In genomic region chr22:19730662-19731360, GRCh38 we compare ENCODE assay signal across 9 cellular contexts. TPM values are rescaled to one million over a fixed set of nuclear protein-coding genes. Genes with fewer than 3 reads are reported as not detected.
DNase-seq lines count a peak whose midpoint lies in the region; ATAC-seq and TF ChIP-seq lines count a peak whose summit lies in the region.
"Had no signal": no experiment of that assay in that cellular context is flagged by ENCODE, and none has a peak within 500 bp of the region (broad histone marks: within the 10 kb centered on the region; RNA-seq: fewer than 3 reads in every experiment).

No MANE protein-coding gene starts in this region.

- whole genome bisulfite sequencing in ectodermal cell, 2 experiments = 13% methylated on average over 48 of the region's 48 CpGs

- H3K27ac ChIP-seq in C4-2B (peak overlapping the region; percentile 13), ectodermal cell (ENCODE audit: insufficient read depth, low read depth, low read length, poor library complexity, severe bottlenecking) (no peak overlapping the region)

- no peaks in the 10 kb centered on the region for H3K36me3 ChIP-seq in ectodermal cell (ENCODE audit: control insufficient read depth, insufficient read depth, low read length)

- peak; percentile 40 for ATAC-seq in HG02798 (IDR thresholded peaks at IDR 0.05; ENCODE audit: poor library complexity, unreplicated experiment)
- ATAC-seq in activated CD8-positive, alpha-beta T cell treated with anti-CD3 and anti-CD28 coated beads for 36 hours = peak; percentile 92
- ATAC-seq in GM18511 (IDR thresholded peaks at IDR 0.05; ENCODE audit: unreplicated experiment) = no peak

- H3K4me1 ChIP-seq in ectodermal cell (ENCODE audit: control insufficient read depth, insufficient read depth, low read length) = peaks cover 4% of the 10 kb centered on the region

- CTCF ChIA-PET in activated CD8-positive, alpha-beta T cell treated with anti-CD3 and anti-CD28 coated beads for 36 hours (lab: Charles Lee) = interaction anchor here (0.6 to 6.3 kb wide), 56 partner anchors 11 to 432 kb away, joined by 3 to 144 read pairs (median 4); no protein-coding TSS in a partner anchor

- DNase-seq in NCI-H82 (lab: John Stamatoyannopoulos, UW) (peak; percentile 79), medulla oblongata (ENCODE audit: extremely low spot score) (peak; percentile 84)
- DNase-seq in activated CD8-positive, alpha-beta T cell treated with anti-CD3 and anti-CD28 coated beads for 36 hours = peak; percentile 88
- DNase-seq in stimulated activated CD4-positive, alpha-beta T cell treated with anti-CD3 and anti-CD28 coated beads, TNF-alpha, amount 100 ng/mL, for 24 hours (ENCODE audit: low read depth in 3 of 3) = peak; percentile 71 to 83 (median 74)

- no peak overlapping the region for H3K27ac Mint-ChIP-seq in activated CD8-positive, alpha-beta T cell treated with anti-CD3 and anti-CD28 coated beads for 36 hours

- H3K9me3 Mint-ChIP-seq in activated CD8-positive, alpha-beta T cell treated with anti-CD3 and anti-CD28 coated beads for 36 hours = no peaks in the 10 kb centered on the region

- H3K27me3 Mint-ChIP-seq in activated CD8-positive, alpha-beta T cell treated with anti-CD3 and anti-CD28 coated beads for 36 hours = peaks cover 1% of the 10 kb centered on the region

- H3K27me3 ChIP-seq in ectodermal cell (ENCODE audit: control insufficient read depth, insufficient read depth, low read length, poor library complexity, severe bottlenecking) = peaks cover 53% of the 10 kb centered on the region

- POLR2A ChIA-PET in activated CD8-positive, alpha-beta T cell treated with anti-CD3 and anti-CD28 coated beads for 36 hours (lab: Charles Lee) = interaction anchor here (0.6 to 1.8 kb wide), 6 partner anchors 11 to 404 kb away, joined by 3 to 7 read pairs (median 4); partner anchors contain the start of genes COMT and TXNRD2

- H3K4me3 ChIP-seq in ectodermal cell (ENCODE audit: insufficient read depth, low read depth, low read length) = peak overlapping the region; percentile 22

- peaks cover 2% of the 10 kb centered on the region for H3K4me1 Mint-ChIP-seq in activated CD8-positive, alpha-beta T cell treated with anti-CD3 and anti-CD28 coated beads for 36 hours (ENCODE audit: low read depth)

- TF ChIP-seq CTCF in C4-2B (conservative IDR thresholded peaks at IDR 0.05) = peak; percentile 98
- TF ChIP-seq CTCF in activated CD8-positive, alpha-beta T cell treated with anti-CD3 and anti-CD28 coated beads for 36 hours (IDR thresholded peaks at IDR 0.05) = peak; percentile 99

- H3K9me3 ChIP-seq in ectodermal cell (ENCODE audit: control insufficient read depth, low read length) = no peaks in the 10 kb centered on the region

- intact Hi-C loops in activated CD8-positive, alpha-beta T cell treated with anti-CD3 and anti-CD28 coated beads for 36 hours (cut with micrococcal nuclease) = no loop called here

- peak overlapping the region; percentile 66 for H3K4me3 Mint-ChIP-seq in activated CD8-positive, alpha-beta T cell treated with anti-CD3 and anti-CD28 coated beads for 36 hours

- no peaks in the 10 kb centered on the region for H3K36me3 Mint-ChIP-seq in activated CD8-positive, alpha-beta T cell treated with anti-CD3 and anti-CD28 coated beads for 36 hours (ENCODE audit: low read depth)

RNA-seq across cellular contexts. Expression of gene GP1BB, which starts 7.5 kb away (rescaled TPM):
- total RNA-seq in activated CD8-positive, alpha-beta T cell treated with anti-CD3 and anti-CD28 coated beads for 36 hours = not detected
- 1.1 TPM for polyA plus RNA-seq in ectodermal cell (2013, experiment 1 of 4)
- polyA plus RNA-seq in ectodermal cell (2013, experiment 2 of 4) = 0.92 TPM
- polyA plus RNA-seq in ectodermal cell (2013, experiment 3 of 4) = 1.3 TPM
- 1.1 TPM for polyA plus RNA-seq in ectodermal cell (2013, experiment 4 of 4)
- total RNA-seq: T-helper 2 cell treated with Interferon-gamma antibody and Interleukin-4, amounts not matched to agents 100 ng/mL and 5 ng/mL, for 36 hours had no signal

RNA-seq across cellular contexts. Expression of gene SEPTIN5, which starts 16.5 kb away (rescaled TPM):
- 1 to 10 TPM; 1.3 to 1.5 TPM for total RNA-seq in activated CD8-positive, alpha-beta T cell treated with anti-CD3 and anti-CD28 coated beads for 36 hours
- 12.6 TPM for polyA plus RNA-seq in ectodermal cell (2013, experiment 1 of 4)
- 10.0 TPM for polyA plus RNA-seq in ectodermal cell (2013, experiment 2 of 4)
- polyA plus RNA-seq in ectodermal cell (2013, experiment 3 of 4) = 11.1 TPM
- 12.4 TPM for polyA plus RNA-seq in ectodermal cell (2013, experiment 4 of 4)
- total RNA-seq: T-helper 2 cell treated with Interferon-gamma antibody and Interleukin-4, amounts not matched to agents 100 ng/mL and 5 ng/mL, for 36 hours had no signal

RNA-seq across cellular contexts. Expression of gene TBX1, which starts 29.8 kb away (rescaled TPM):
- not detected for total RNA-seq in activated CD8-positive, alpha-beta T cell treated with anti-CD3 and anti-CD28 coated beads for 36 hours
- not detected for polyA plus RNA-seq in ectodermal cell (2013, experiment 1 of 4)
- not detected for polyA plus RNA-seq in ectodermal cell (2013, experiment 2 of 4)
- not detected for polyA plus RNA-seq in ectodermal cell (2013, experiment 3 of 4)
- 0.16 TPM for polyA plus RNA-seq in ectodermal cell (2013, experiment 4 of 4)
